In genomic region chr9:137602661-137603060, GRCh38 we compare ENCODE assay signal across 14 cellular contexts. TPM values are rescaled to one million over a fixed set of nuclear protein-coding genes. Genes with fewer than 3 reads are reported as not detected.
DNase-seq lines count a peak whose midpoint lies in the region; ATAC-seq, FAIRE-seq and TF ChIP-seq lines count a peak whose summit lies in the region.
"Had no signal": no experiment of that assay in that cellular context is flagged by ENCODE, and none has a peak within 500 bp of the region (broad histone marks: within the 10 kb centered on the region; RNA-seq: fewer than 3 reads in every experiment).

No MANE protein-coding gene starts in this region.

- H3F3A ChIP-seq in SK-N-SH (replicated peaks; ENCODE audit: insufficient read depth), result peaks cover 17% of the 10 kb centered on the region

- no peak overlapping the region for H3K27ac Mint-ChIP-seq in activated T-helper 1 cell treated with anti-CD3 and anti-CD28 coated beads, Interleukin-12 subunit alpha, Interleukin-12 subunit beta, Interleukin-2, Interleukin-4 antibody, amounts not matched to agents 30 ng/mL and 10 ng/mL and 1 ng/mL, durations not matched to agents 14 hours and 24 hours and 36 hours

- peaks cover 0 to 17% of the 10 kb centered on the region in 2 experiments; a peak in 1 of 4 replicates for H3K4me1 ChIP-seq in SK-N-SH (ENCODE audit: control insufficient read depth in 1 of 2, insufficient read depth in 2 of 2, low read depth in 1 of 2, low read length in 1 of 2)
- peaks cover 29 to 37% of the 10 kb centered on the region in 2 experiments for H3K4me1 ChIP-seq in neutrophil (ENCODE audit: control insufficient read depth in 1 of 2, insufficient read depth in 1 of 2, low read depth in 1 of 2, low read length in 1 of 2)

- H3K4me3 ChIP-seq in SK-N-SH (ENCODE audit: low read depth in 2 of 2, low read length in 1 of 2) (no peak overlapping the region), neutrophil (ENCODE audit: low read depth in 1 of 2, low read length in 1 of 2) (no peak overlapping the region)
- H3K4me3 ChIP-seq: SJSA1 had no signal

- peaks cover 26% of the 10 kb centered on the region for H3K4me1 Mint-ChIP-seq in activated T-helper 1 cell treated with anti-CD3 and anti-CD28 coated beads, Interleukin-12 subunit alpha, Interleukin-12 subunit beta, Interleukin-2, Interleukin-4 antibody, amounts not matched to agents 30 ng/mL and 10 ng/mL and 1 ng/mL, durations not matched to agents 14 hours and 24 hours and 36 hours (ENCODE audit: low read depth)

- no peak overlapping the region for H3K9ac ChIP-seq in SK-N-SH

- TF ChIP-seq RAD21 in SK-N-SH (IDR thresholded peaks at IDR 0.05; ENCODE audit: low read length), result no peak

- CTCF ChIA-PET in SK-N-SH (lab: Yijun Ruan, JAX), result interaction anchor here (0.6 to 1.7 kb wide), 6 partner anchors 23 to 875 kb away, joined by 3 to 9 read pairs (median 3); partner anchors contain the start of gene MRPL41

- H3K36me3 Mint-ChIP-seq in activated T-helper 1 cell treated with anti-CD3 and anti-CD28 coated beads, Interleukin-12 subunit alpha, Interleukin-12 subunit beta, Interleukin-2, Interleukin-4 antibody, amounts not matched to agents 30 ng/mL and 10 ng/mL and 1 ng/mL, durations not matched to agents 14 hours and 24 hours and 36 hours (ENCODE audit: low read depth), result no peaks in the 10 kb centered on the region
- H3K36me3 Mint-ChIP-seq: naive B cell had no signal

- 28% methylated on average over 3 of the region's 3 CpGs for WGBS in SK-N-SH (ENCODE audit: low lambda C conversion rate)

- POLR2A ChIA-PET in SK-N-SH (lab: Yijun Ruan, JAX), result no interaction called here

- H3K36me3 ChIP-seq in SK-N-SH (replicated peaks in 1 of 2; ENCODE audit: control insufficient read depth in 1 of 2, insufficient read depth in 2 of 2, low read length in 1 of 2) (no peaks in the 10 kb centered on the region), neutrophil (no peaks in the 10 kb centered on the region)

- peak overlapping the region; percentile 48; the same call in 1 of the 2 replicates for H2AFZ ChIP-seq in SK-N-SH (ENCODE audit: low read depth)

- intact Hi-C loops in activated T-helper 1 cell treated with anti-CD3 and anti-CD28 coated beads, Interleukin-12 subunit alpha, Interleukin-12 subunit beta, Interleukin-2, Interleukin-4 antibody, amounts not matched to agents 30 ng/mL and 10 ng/mL and 1 ng/mL, durations not matched to agents 14 hours and 24 hours and 36 hours (cut with micrococcal nuclease), result loop anchor here (10.0 kb wide), 1 partner anchor 1358 kb away; the partner anchor contains the start of gene QSOX2

- no peaks in the 10 kb centered on the region for H3K9me3 ChIP-seq in SK-N-SH
- no peaks in the 10 kb centered on the region for H3K9me3 ChIP-seq in neutrophil

- no peaks in the 10 kb centered on the region for H3K9me3 Mint-ChIP-seq in activated T-helper 1 cell treated with anti-CD3 and anti-CD28 coated beads, Interleukin-12 subunit alpha, Interleukin-12 subunit beta, Interleukin-2, Interleukin-4 antibody, amounts not matched to agents 30 ng/mL and 10 ng/mL and 1 ng/mL, durations not matched to agents 14 hours and 24 hours and 36 hours
- H3K9me3 Mint-ChIP-seq: naive B cell; stimulated activated naive CD8-positive, alpha-beta T cell treated with anti-CD3 and anti-CD28 coated beads, Interleukin-15, amount 100 ng/mL, for 72 hours had no signal

- H4K20me1 ChIP-seq in SK-N-SH (ENCODE audit: insufficient read depth), result no peaks in the 10 kb centered on the region; the same call in 1 of the 2 replicates

- TF ChIP-seq EP300 in SK-N-SH (IDR thresholded peaks at IDR 0.05; ENCODE audit: borderline replicate concordance in 1 of 2, low read depth in 1 of 2, low read length in 1 of 2), result no peak

- TF ChIP-seq CTCF in SK-N-SH (IDR thresholded peaks at IDR 0.05) (no peak), neutrophil (IDR thresholded peaks at IDR 0.05) (peak; percentile 43)

- peaks cover 6% of the 10 kb centered on the region for H3K27me3 Mint-ChIP-seq in activated T-helper 1 cell treated with anti-CD3 and anti-CD28 coated beads, Interleukin-12 subunit alpha, Interleukin-12 subunit beta, Interleukin-2, Interleukin-4 antibody, amounts not matched to agents 30 ng/mL and 10 ng/mL and 1 ng/mL, durations not matched to agents 14 hours and 24 hours and 36 hours (ENCODE audit: insufficient read depth)
- H3K27me3 Mint-ChIP-seq: naive B cell; stimulated activated naive CD8-positive, alpha-beta T cell treated with anti-CD3 and anti-CD28 coated beads, Interleukin-15, amount 100 ng/mL, for 72 hours had no signal

- no peak for ATAC-seq in SK-N-SH treated with all-trans-retinoic acid at 6 μM for 48 hours
- no peak for ATAC-seq in GM19463 (IDR thresholded peaks at IDR 0.05; ENCODE audit: unreplicated experiment)
- ATAC-seq: stimulated activated naive CD8-positive, alpha-beta T cell treated with anti-CD3 and anti-CD28 coated beads, Interleukin-15, amount 100 ng/mL, for 72 hours had no signal

- H3K79me2 ChIP-seq in SK-N-SH (ENCODE audit: insufficient read depth), result peaks cover 14% of the 10 kb centered on the region; the same call in 1 of the 2 replicates

- DNase-seq in SK-N-SH, result no peak
- DNase-seq in NCI-H345 treated with DMSO at 0.1 percent for 48 hours (lab: John Stamatoyannopoulos, UW; ENCODE audit: unreplicated experiment), result peak; percentile 11
- DNase-seq in activated T-helper 1 cell treated with anti-CD3 and anti-CD28 coated beads, Interleukin-12 subunit alpha, Interleukin-12 subunit beta, Interleukin-2, Interleukin-4 antibody, amounts not matched to agents 30 ng/mL and 10 ng/mL and 1 ng/mL, durations not matched to agents 14 hours and 24 hours and 36 hours (ENCODE audit: low spot score), result no peak
- DNase-seq in NCI-H748 treated with DMSO at 0.1 percent for 48 hours (lab: John Stamatoyannopoulos, UW), result no peak
- no peak for DNase-seq in urothelium cell line (ENCODE audit: low spot score)
- DNase-seq: ACHN; islet precursor cell; naive B cell; NCI-H187 treated with DMSO at 0.1 percent for 48 hours; stimulated activated naive CD8-positive, alpha-beta T cell treated with anti-CD3 and anti-CD28 coated beads, Interleukin-15, amount 100 ng/mL, for 72 hours had no signal

- H3K4me3 Mint-ChIP-seq in activated T-helper 1 cell treated with anti-CD3 and anti-CD28 coated beads, Interleukin-12 subunit alpha, Interleukin-12 subunit beta, Interleukin-2, Interleukin-4 antibody, amounts not matched to agents 30 ng/mL and 10 ng/mL and 1 ng/mL, durations not matched to agents 14 hours and 24 hours and 36 hours, result peak overlapping the region; percentile 28

- H3K9me2 ChIP-seq in SK-N-SH, result no peaks in the 10 kb centered on the region

- H3K4me2 ChIP-seq in SK-N-SH, result no peak overlapping the region

- no peaks in the 10 kb centered on the region for H3K27me3 ChIP-seq in SK-N-SH (ENCODE audit: insufficient read depth)
- no peaks in the 10 kb centered on the region for H3K27me3 ChIP-seq in neutrophil
- H3K27me3 ChIP-seq: SJSA1 had no signal

- FAIRE-seq in urothelium cell line (lab: Jason Lieb, UNC), result no peak

- H3K27ac ChIP-seq in SK-N-SH (ENCODE audit: low read depth in 2 of 2, low read length in 1 of 2) (no peak overlapping the region), neutrophil (peak overlapping the region; percentile 59)
- H3K27ac ChIP-seq: SJSA1 had no signal

TF ChIP-seq in SK-N-SH, 30 proteins besides CTCF, POLR2A, EP300 and RAD21 (continues in another document):
- TF ChIP-seq RFX5 (IDR thresholded peaks at IDR 0.05; ENCODE audit: low read length) (no peak), MAX (IDR thresholded peaks at IDR 0.05; ENCODE audit: low read depth) (no peak)

TF ChIP-seq in SK-N-SH treated with all-trans-retinoic acid at 6 μM for 48 hours, 23 proteins besides CTCF, POLR2A, EP300 and RAD21 (continues in another document):
- no peak for TF ChIP-seq PPARA (CRISPR knock-in tag; IDR thresholded peaks at IDR 0.05; ENCODE audit: borderline replicate concordance)
- no peak for TF ChIP-seq BACH2 (CRISPR knock-in tag; IDR thresholded peaks at IDR 0.05; ENCODE audit: borderline replicate concordance)

RNA-seq across cellular contexts. Expression of gene ARRDC1, which starts 2.8 kb away (rescaled TPM):
- 49.7 and 54.8 TPM in 2 replicates for polyA plus RNA-seq in SK-N-SH (2012; rRNA removed)
- 16.9 and 27.5 TPM in 2 replicates for polyA plus RNA-seq in SK-N-SH (2012; cell fraction: cytosol; rRNA removed)
- polyA plus RNA-seq in SK-N-SH (2012; cell fraction: nucleus; rRNA removed), result 230 and 242 TPM in 2 replicates
- 65.7 and 70.3 TPM in 2 replicates for total RNA-seq in activated T-helper 1 cell treated with anti-CD3 and anti-CD28 coated beads, Interleukin-12 subunit alpha, Interleukin-12 subunit beta, Interleukin-2, Interleukin-4 antibody, amounts not matched to agents 30 ng/mL and 10 ng/mL and 1 ng/mL, durations not matched to agents 14 hours and 24 hours and 36 hours

RNA-seq across cellular contexts. Expression of gene ZMYND19, which starts 12.3 kb away (rescaled TPM):
- 39.3 and 43.1 TPM in 2 replicates for polyA plus RNA-seq in SK-N-SH (2012; rRNA removed)
- polyA plus RNA-seq in SK-N-SH (2012; cell fraction: cytosol; rRNA removed), result 26.8 and 33.2 TPM in 2 replicates
- polyA plus RNA-seq in SK-N-SH (2012; cell fraction: nucleus; rRNA removed), result 68.6 and 77.5 TPM in 2 replicates
- total RNA-seq in activated T-helper 1 cell treated with anti-CD3 and anti-CD28 coated beads, Interleukin-12 subunit alpha, Interleukin-12 subunit beta, Interleukin-2, Interleukin-4 antibody, amounts not matched to agents 30 ng/mL and 10 ng/mL and 1 ng/mL, durations not matched to agents 14 hours and 24 hours and 36 hours, result 88.2 and 94.9 TPM in 2 replicates

RNA-seq across cellular contexts. Expression of gene EHMT1, which starts 16.1 kb away (rescaled TPM):
- 38.3 and 39.5 TPM in 2 replicates for polyA plus RNA-seq in SK-N-SH (2012; rRNA removed)
- 21.7 and 29.5 TPM in 2 replicates for polyA plus RNA-seq in SK-N-SH (2012; cell fraction: cytosol; rRNA removed)
- 140 and 184 TPM in 2 replicates for polyA plus RNA-seq in SK-N-SH (2012; cell fraction: nucleus; rRNA removed)
- total RNA-seq in activated T-helper 1 cell treated with anti-CD3 and anti-CD28 coated beads, Interleukin-12 subunit alpha, Interleukin-12 subunit beta, Interleukin-2, Interleukin-4 antibody, amounts not matched to agents 30 ng/mL and 10 ng/mL and 1 ng/mL, durations not matched to agents 14 hours and 24 hours and 36 hours, result 97.0 and 98.1 TPM in 2 replicates

RNA-seq across cellular contexts. Expression of gene DPH7, which starts 23.9 kb away (rescaled TPM):
- 59.9 and 84.3 TPM in 2 replicates for polyA plus RNA-seq in SK-N-SH (2012; rRNA removed)
- polyA plus RNA-seq in SK-N-SH (2012; cell fraction: cytosol; rRNA removed), result 19.4 and 28.3 TPM in 2 replicates
- polyA plus RNA-seq in SK-N-SH (2012; cell fraction: nucleus; rRNA removed), result 390 and 417 TPM in 2 replicates
- 50.3 and 52.1 TPM in 2 replicates for total RNA-seq in activated T-helper 1 cell treated with anti-CD3 and anti-CD28 coated beads, Interleukin-12 subunit alpha, Interleukin-12 subunit beta, Interleukin-2, Interleukin-4 antibody, amounts not matched to agents 30 ng/mL and 10 ng/mL and 1 ng/mL, durations not matched to agents 14 hours and 24 hours and 36 hours

RNA-seq across cellular contexts. Expression of gene MRPL41, which starts 51.0 kb away (rescaled TPM):
- 39.4 and 58.9 TPM in 2 replicates for polyA plus RNA-seq in SK-N-SH (2012; rRNA removed)
- polyA plus RNA-seq in SK-N-SH (2012; cell fraction: cytosol; rRNA removed), result 32.3 and 39.9 TPM in 2 replicates
- polyA plus RNA-seq in SK-N-SH (2012; cell fraction: nucleus; rRNA removed), result 29.5 and 53.2 TPM in 2 replicates
- total RNA-seq in activated T-helper 1 cell treated with anti-CD3 and anti-CD28 coated beads, Interleukin-12 subunit alpha, Interleukin-12 subunit beta, Interleukin-2, Interleukin-4 antibody, amounts not matched to agents 30 ng/mL and 10 ng/mL and 1 ng/mL, durations not matched to agents 14 hours and 24 hours and 36 hours, result 53.8 and 56.0 TPM in 2 replicates
